Comparison of ENCODE assay signal across 8 cellular contexts in genomic region chr13:114063545-114064515, GRCh38.
A peak's percentile ranks its signal among the peaks of the same experiment; 100 is the strongest.
DNase-seq lines count a peak whose midpoint lies in the region; ATAC-seq and TF ChIP-seq lines count a peak whose summit lies in the region.

No MANE protein-coding gene starts in this region.

- TF ChIP-seq POLR2A in esophagus squamous epithelium (IDR thresholded peaks at IDR 0.05), result peak in 1 of 4 donors; percentile 10

- H2BK120ac ChIP-seq in neuronal stem cell (ENCODE audit: low read depth, low read length), result peak overlapping the region; percentile 99

- peak overlapping the region; percentile 99 for H2BK5ac ChIP-seq in neuronal stem cell (ENCODE audit: low read length)

- no peaks in the 10 kb centered on the region for H3K36me3 ChIP-seq in SK-N-MC (ENCODE audit: insufficient read depth, low read length)
- no peaks in the 10 kb centered on the region for H3K36me3 ChIP-seq in esophagus squamous epithelium
- peaks cover 2 to 15% of the 10 kb centered on the region in 2 donors for H3K36me3 ChIP-seq in neuronal stem cell (replicated peaks in 1 of 2; ENCODE audit: control insufficient read depth in 2 of 2, insufficient read depth in 2 of 2, low read length in 2 of 2)

- H3K27me3 ChIP-seq in esophagus squamous epithelium, result peaks cover 0 to 6% (median 0%) of the 10 kb centered on the region in 4 donors
- no peaks in the 10 kb centered on the region for H3K27me3 ChIP-seq in neuronal stem cell (ENCODE audit: control insufficient read depth in 3 of 3, insufficient read depth in 3 of 3, low read depth in 1 of 3, low read length in 3 of 3)

- H2BK12ac ChIP-seq in neuronal stem cell (ENCODE audit: low read length), result peak overlapping the region; percentile 100

- 39 to 67% methylated on average over 11 to 15 of the region's 25 CpGs for WGBS in esophagus squamous epithelium, 2 donors
- no CpG with 5 or more reads among the region's 25 CpGs for WGBS in neuronal stem cell (ENCODE audit: extremely low coverage in 2 of 2, insufficient read length in 2 of 2, insufficient replicate concordance in 1 of 2), 2 donors

- peaks cover 10% of the 10 kb centered on the region for H3K79me1 ChIP-seq in neuronal stem cell (ENCODE audit: low read depth, low read length)

- no peak overlapping the region for H3K4me2 ChIP-seq in neuronal stem cell (ENCODE audit: insufficient read depth, low read length, poor library complexity, severe bottlenecking)

- peak overlapping the region; percentile 61 for H3K9ac ChIP-seq in SK-N-MC (ENCODE audit: insufficient read length)
- H3K9ac ChIP-seq in neuronal stem cell (ENCODE audit: low read depth, low read length, poor library complexity), result peak overlapping the region; percentile 88

- peak overlapping the region; percentile 99 for H3K4ac ChIP-seq in neuronal stem cell (ENCODE audit: low read length)

- DNase-seq in T-helper 1 cell (no peak), SK-N-MC (ENCODE audit: low read depth, low spot score) (no peak), esophagus squamous epithelium (lab: John Stamatoyannopoulos, UW) (no peak), neuronal stem cell (ENCODE audit: low spot score) (no peak)

- H3K27me3 Mint-ChIP-seq in T-helper 1 cell treated with Interleukin-12 subunit alpha and Interleukin-12 subunit beta and Interleukin-4 antibody, amounts not matched to agents 30 μg/mL and 1 μg/mL, for 36 hours (ENCODE audit: low read depth), result no peaks in the 10 kb centered on the region

- peak overlapping the region; percentile 100 for H4K91ac ChIP-seq in neuronal stem cell (ENCODE audit: low read depth, low read length, poor library complexity)

- H3K9me3 ChIP-seq in SK-N-MC (ENCODE audit: low read depth, low read length) (no peaks in the 10 kb centered on the region), esophagus squamous epithelium (no peaks in the 10 kb centered on the region), neuronal stem cell (replicated peaks in 1 of 2; ENCODE audit: control insufficient read depth in 2 of 2, insufficient read depth in 1 of 2, low read depth in 1 of 2, low read length in 2 of 2) (peaks cover 0 to 5% of the 10 kb centered on the region in 2 donors)

- H2AFZ ChIP-seq in neuronal stem cell (ENCODE audit: low read length), result peak overlapping the region; percentile 80

- peak overlapping the region; percentile 86 for H4K8ac ChIP-seq in neuronal stem cell (ENCODE audit: low read depth, low read length)

- H3K27ac ChIP-seq in SK-N-MC (peak overlapping the region; percentile 84), esophagus squamous epithelium (peak overlapping the region; percentile 80 to 98 (median 92)), neuronal stem cell (replicated peaks; ENCODE audit: low read length) (peak overlapping the region; percentile 99)

- peaks cover 27 to 92% (median 64%) of the 10 kb centered on the region in 3 donors for H3K4me1 ChIP-seq in esophagus squamous epithelium
- peaks cover 33 to 38% of the 10 kb centered on the region in 2 donors for H3K4me1 ChIP-seq in neuronal stem cell (ENCODE audit: control insufficient read depth in 2 of 2, insufficient read depth in 1 of 2, low read depth in 1 of 2, low read length in 2 of 2)

- peak overlapping the region; percentile 96 for H2BK15ac ChIP-seq in neuronal stem cell (ENCODE audit: low read length)

- H3K14ac ChIP-seq in neuronal stem cell (ENCODE audit: low read length), result peak overlapping the region; percentile 85

- peak overlapping the region; percentile 100 for H3K18ac ChIP-seq in neuronal stem cell (ENCODE audit: low read length)

- H3K4me3 Mint-ChIP-seq in T-helper 1 cell treated with Interleukin-12 subunit alpha and Interleukin-12 subunit beta and Interleukin-4 antibody, amounts not matched to agents 30 μg/mL and 1 μg/mL, for 36 hours, result no peak overlapping the region

- H3K23ac ChIP-seq in neuronal stem cell (ENCODE audit: low read depth, low read length, poor library complexity), result peak overlapping the region; percentile 94

- H3K27ac Mint-ChIP-seq in T-helper 1 cell treated with Interleukin-12 subunit alpha and Interleukin-12 subunit beta and Interleukin-4 antibody, amounts not matched to agents 30 μg/mL and 1 μg/mL, for 36 hours, result peak overlapping the region; percentile 52

- ATAC-seq in HG02678 (IDR thresholded peaks at IDR 0.05; ENCODE audit: unreplicated experiment) (no peak), HG03565 (IDR thresholded peaks at IDR 0.05; ENCODE audit: unreplicated experiment) (no peak), GM21447 (IDR thresholded peaks at IDR 0.05; ENCODE audit: unreplicated experiment) (no peak)

- intact Hi-C loops in esophagus squamous epithelium (cut with DNase I), result no loop called here

- H3K4me3 ChIP-seq in SK-N-MC (no peak overlapping the region), esophagus squamous epithelium (peak overlapping the region; percentile 6 to 61 (median 36)), neuronal stem cell (ENCODE audit: low read length in 2 of 2) (peak overlapping the region in 1 of 2 donors; percentile 31)

- no peak for TF ChIP-seq CTCF in esophagus squamous epithelium (IDR thresholded peaks at IDR 0.05)

- H3K4me1 Mint-ChIP-seq in T-helper 1 cell treated with Interleukin-12 subunit alpha and Interleukin-12 subunit beta and Interleukin-4 antibody, amounts not matched to agents 30 μg/mL and 1 μg/mL, for 36 hours (ENCODE audit: low read depth), result peaks cover 46% of the 10 kb centered on the region

- no peaks in the 10 kb centered on the region for H3K9me3 Mint-ChIP-seq in T-helper 1 cell treated with Interleukin-12 subunit alpha and Interleukin-12 subunit beta and Interleukin-4 antibody, amounts not matched to agents 30 μg/mL and 1 μg/mL, for 36 hours

- H2AK5ac ChIP-seq in neuronal stem cell (ENCODE audit: low read depth, low read length), result peak overlapping the region; percentile 100

- H3K36me3 Mint-ChIP-seq in T-helper 1 cell treated with Interleukin-12 subunit alpha and Interleukin-12 subunit beta and Interleukin-4 antibody, amounts not matched to agents 30 μg/mL and 1 μg/mL, for 36 hours (ENCODE audit: low read depth), result peaks cover 34% of the 10 kb centered on the region
